Comparison of ENCODE assay signal across 1 cellular context in genomic region chr17:49450735-49451134, GRCh38.
TF ChIP-seq lines count a peak whose summit lies in the region.

No MANE protein-coding gene starts in this region.

TF ChIP-seq in GM23338, 12 proteins besides CTCF, POLR2A, EP300 and RAD21:
- TF ChIP-seq ETS1 (IDR thresholded peaks at IDR 0.05) (no peak), ZNF462 (CRISPR knock-in tag; IDR thresholded peaks at IDR 0.05) (no peak), ZNF114 (CRISPR knock-in tag; IDR thresholded peaks at IDR 0.05) (no peak), POLR2AphosphoS5 (IDR thresholded peaks at IDR 0.05; ENCODE audit: low read depth) (no peak), EZH2phosphoT487 (IDR thresholded peaks at IDR 0.05; ENCODE audit: unreplicated experiment) (no peak), ZNF331 (CRISPR knock-in tag; IDR thresholded peaks at IDR 0.05; ENCODE audit: low read depth) (no peak)
